8 cellular contexts compared by ENCODE assay signal in the genomic region with DNA sequence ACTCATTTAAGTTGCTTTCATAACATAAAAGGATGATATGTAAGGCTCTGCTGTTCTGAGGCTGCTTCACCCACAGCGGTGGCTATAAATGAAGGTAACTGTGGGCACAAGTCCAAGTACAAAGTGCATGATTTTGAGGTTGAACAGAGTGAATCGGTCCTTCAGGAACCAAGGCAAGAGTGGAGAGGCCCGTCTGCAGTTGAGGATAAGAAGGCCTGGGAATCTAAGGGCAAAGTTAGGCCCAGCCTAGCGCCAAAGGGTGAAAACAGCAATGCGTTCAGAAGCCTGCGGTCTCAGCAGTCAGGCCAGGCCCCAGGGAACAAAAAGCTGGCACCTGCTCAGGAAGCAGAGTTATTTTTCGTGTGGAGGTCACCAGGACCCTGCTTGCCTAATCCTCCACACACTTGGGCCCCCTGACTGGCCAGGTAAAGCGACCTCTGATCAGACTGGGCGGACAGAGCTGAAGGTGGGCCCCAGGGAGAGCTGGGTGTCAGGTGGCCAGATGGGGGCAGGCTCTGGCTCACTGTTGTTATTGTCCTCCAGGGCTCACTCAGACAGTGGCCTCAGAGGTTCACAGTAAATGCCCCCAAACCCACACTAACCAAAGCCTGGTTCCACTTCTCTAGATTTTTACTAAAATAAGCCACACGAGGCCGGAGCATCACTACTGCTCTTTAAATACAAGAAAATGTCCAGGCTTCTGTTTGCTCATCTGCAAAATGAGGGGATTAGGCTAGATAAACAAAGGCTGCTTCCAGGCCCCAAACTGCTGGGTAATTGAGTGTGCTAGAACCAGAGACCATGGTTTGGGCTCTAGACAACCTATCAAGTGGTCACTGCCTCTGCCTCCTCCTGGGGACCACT. TPM values are rescaled to one million over a fixed set of nuclear protein-coding genes. Genes with fewer than 3 reads are reported as not detected.
DNase-seq lines count a peak whose midpoint lies in the region; TF ChIP-seq lines count a peak whose summit lies in the region.

No MANE protein-coding gene starts in this region.

- peak; percentile 47; the same call in 2 of the 3 replicates for TF ChIP-seq CTCF in GM12872 (IDR thresholded peaks at IDR 0.05; ENCODE audit: insufficient read depth, low read depth, low read length)
- TF ChIP-seq CTCF in cardiac fibroblast (IDR thresholded peaks at IDR 0.05; ENCODE audit: low read depth, low read length): no peak

- DNase-seq in HUDEP-2 (lab: John Stamatoyannopoulos, UW; ENCODE audit: unreplicated experiment in 76 of 76) (peak in 66 of 76 experiments; percentile 12 to 75 (median 42)), cardiac fibroblast (ENCODE audit: low read depth in 2 of 2) (peak; percentile 69 to 74), mucosa of gallbladder (ENCODE audit: low spot score) (peak; percentile 46), SKM-1 treated with dmso at 0.1 percent for 144 hours (lab: John Stamatoyannopoulos, UW; ENCODE audit: unreplicated experiment) (no peak), T-helper 9 cell (no peak), HPDE6-E6E7 (ENCODE audit: extremely low spot score) (no peak), T-helper 2 cell (no peak)

- H3K4me3 ChIP-seq in cardiac fibroblast (replicated peaks in 1 of 2; ENCODE audit: low read depth in 2 of 2, low read length in 2 of 2): no peak overlapping the region

RNA-seq across cellular contexts. Expression of a gene that starts 46.4 kb away (rescaled TPM):
- total RNA-seq in mucosa of gallbladder: 74.9 TPM

Comparison
In these comparisons a context has a peak if more than half of its experiments do, and no peak if none do; other contexts are left out.
1. DNase-seq: peak in HUDEP-2 (66 of 76), cardiac fibroblast (2 of 2) and mucosa of gallbladder (single experiment); none in SKM-1 treated with dmso at 0.1 percent for 144 hours (single experiment), T-helper 9 cell (single experiment), HPDE6-E6E7 (single experiment) and T-helper 2 cell (0 of 5).